Comparison of ENCODE assay signal across 23 cellular contexts in genomic region chr1:150804671-150805070, GRCh38.
"Had no signal": no experiment of that assay in that cellular context is flagged by ENCODE, and none has a peak within 500 bp of the region (broad histone marks: within the 10 kb centered on the region; RNA-seq: fewer than 3 reads in every experiment).

No MANE protein-coding gene starts in this region.

- H3K27me3 Mint-ChIP-seq: activated CD4-positive, alpha-beta T cell treated with anti-CD3 and anti-CD28 coated beads, Interleukin-2, amount 10 ng/mL, durations not matched to agents 7 days and 5 days; activated CD8-positive, alpha-beta memory T cell treated with anti-CD3 and anti-CD28 coated beads, Interleukin-2, amount 10 ng/mL, durations not matched to agents 7 days and 5 days; activated CD8-positive, alpha-beta T cell treated with anti-CD3 and anti-CD28 coated beads for 36 hours; activated naive CD8-positive, alpha-beta T cell treated with anti-CD3 and anti-CD28 coated beads, Interleukin-2, amount 50 U/mL, for 24 hours; memory B cell; stimulated activated memory B cell treated with anti-CD40 and anti-IgM and Interleukin-4, amounts not matched to agents 10 μg/mL and 1 μg/mL and 100 μg/mL, for 72 hours; T-helper 17 cell; type B pancreatic cell had no signal

- H3K4me1 ChIP-seq: right lobe of liver, testis had no signal

- H3K4me3 Mint-ChIP-seq: activated CD4-positive, alpha-beta T cell treated with anti-CD3 and anti-CD28 coated beads, Interleukin-2, amount 10 ng/mL, durations not matched to agents 7 days and 5 days; activated CD8-positive, alpha-beta memory T cell treated with anti-CD3 and anti-CD28 coated beads, Interleukin-2, amount 10 ng/mL, durations not matched to agents 7 days and 5 days; activated CD8-positive, alpha-beta T cell treated with anti-CD3 and anti-CD28 coated beads for 36 hours; activated naive CD8-positive, alpha-beta T cell treated with anti-CD3 and anti-CD28 coated beads, Interleukin-2, amount 50 U/mL, for 24 hours; activated T-helper 1 cell treated with anti-CD3 and anti-CD28 coated beads, Interleukin-12 subunit alpha, Interleukin-12 subunit beta, Interleukin-2, Interleukin-4 antibody, amounts not matched to agents 30 ng/mL and 10 ng/mL and 1 ng/mL, durations not matched to agents 14 hours and 24 hours and 36 hours; memory B cell; nephron progenitor cell; stimulated activated memory B cell treated with anti-CD40 and anti-IgM and Interleukin-4, amounts not matched to agents 10 μg/mL and 1 μg/mL and 100 μg/mL, for 72 hours; T-helper 17 cell; type B pancreatic cell had no signal

- H3K27ac Mint-ChIP-seq: activated CD4-positive, alpha-beta T cell treated with anti-CD3 and anti-CD28 coated beads, Interleukin-2, amount 10 ng/mL, durations not matched to agents 7 days and 5 days; activated CD8-positive, alpha-beta memory T cell treated with anti-CD3 and anti-CD28 coated beads, Interleukin-2, amount 10 ng/mL, durations not matched to agents 7 days and 5 days; activated CD8-positive, alpha-beta T cell treated with anti-CD3 and anti-CD28 coated beads for 36 hours; activated naive CD8-positive, alpha-beta T cell treated with anti-CD3 and anti-CD28 coated beads, Interleukin-2, amount 50 U/mL, for 24 hours; activated T-helper 1 cell treated with anti-CD3 and anti-CD28 coated beads, Interleukin-12 subunit alpha, Interleukin-12 subunit beta, Interleukin-2, Interleukin-4 antibody, amounts not matched to agents 30 ng/mL and 10 ng/mL and 1 ng/mL, durations not matched to agents 14 hours and 24 hours and 36 hours; memory B cell; nephron progenitor cell; stimulated activated memory B cell treated with anti-CD40 and anti-IgM and Interleukin-4, amounts not matched to agents 10 μg/mL and 1 μg/mL and 100 μg/mL, for 72 hours; T-helper 17 cell; type B pancreatic cell had no signal

- ATAC-seq: activated CD8-positive, alpha-beta memory T cell treated with anti-CD3 and anti-CD28 coated beads, Interleukin-2, amount 10 ng/mL, durations not matched to agents 7 days and 5 days; activated CD8-positive, alpha-beta T cell treated with anti-CD3 and anti-CD28 coated beads for 36 hours; activated naive CD8-positive, alpha-beta T cell treated with anti-CD3 and anti-CD28 coated beads, Interleukin-2, amount 50 U/mL, for 24 hours; right lobe of liver; stimulated activated memory B cell treated with anti-CD40 and anti-IgM and Interleukin-4, amounts not matched to agents 10 μg/mL and 1 μg/mL and 100 μg/mL, for 72 hours; T-helper 17 cell had no signal

- H3K36me3 Mint-ChIP-seq: activated CD8-positive, alpha-beta memory T cell treated with anti-CD3 and anti-CD28 coated beads, Interleukin-2, amount 10 ng/mL, durations not matched to agents 7 days and 5 days; memory B cell; type B pancreatic cell had no signal

- H3K27me3 ChIP-seq: ascending aorta, brain microvascular endothelial cell, right lobe of liver, testis had no signal

- H3K27ac ChIP-seq: ascending aorta, brain microvascular endothelial cell, right lobe of liver, testis had no signal

- H3K9me3 Mint-ChIP-seq: activated CD4-positive, alpha-beta T cell treated with anti-CD3 and anti-CD28 coated beads, Interleukin-2, amount 10 ng/mL, durations not matched to agents 7 days and 5 days; activated CD8-positive, alpha-beta T cell treated with anti-CD3 and anti-CD28 coated beads for 36 hours; activated naive CD8-positive, alpha-beta T cell treated with anti-CD3 and anti-CD28 coated beads, Interleukin-2, amount 50 U/mL, for 24 hours; activated T-helper 1 cell treated with anti-CD3 and anti-CD28 coated beads, Interleukin-12 subunit alpha, Interleukin-12 subunit beta, Interleukin-2, Interleukin-4 antibody, amounts not matched to agents 30 ng/mL and 10 ng/mL and 1 ng/mL, durations not matched to agents 14 hours and 24 hours and 36 hours; memory B cell; nephron progenitor cell; stimulated activated memory B cell treated with anti-CD40 and anti-IgM and Interleukin-4, amounts not matched to agents 10 μg/mL and 1 μg/mL and 100 μg/mL, for 72 hours; type B pancreatic cell had no signal

- H3K4me3 ChIP-seq: ascending aorta, right lobe of liver, smooth muscle cell, testis had no signal

- H3K36me3 ChIP-seq: brain microvascular endothelial cell had no signal

- DNase-seq: activated CD4-positive, alpha-beta T cell treated with anti-CD3 and anti-CD28 coated beads, Interleukin-2, amount 10 ng/mL, durations not matched to agents 7 days and 5 days; activated CD4-positive, CD25-positive, alpha-beta regulatory T cell treated with anti-CD3 and anti-CD28 coated beads, Interleukin-2, amount 50 U/mL, for 72 hours; activated CD8-positive, alpha-beta memory T cell treated with anti-CD3 and anti-CD28 coated beads, Interleukin-2, amount 10 ng/mL, durations not matched to agents 7 days and 5 days; activated CD8-positive, alpha-beta T cell treated with anti-CD3 and anti-CD28 coated beads for 36 hours; activated gamma-delta T cell; activated naive CD4-positive, alpha-beta T cell treated with anti-CD3 and anti-CD28 coated beads, Interleukin-2, amount 50 U/mL, for 16 hours; activated naive CD8-positive, alpha-beta T cell treated with anti-CD3 and anti-CD28 coated beads, Interleukin-2, amount 50 U/mL, for 24 hours; brain microvascular endothelial cell; central memory CD4-positive, alpha-beta T cell; glutamatergic neuron; hippocampal formation; nephron progenitor cell; right lobe of liver; stimulated activated CD4-positive, alpha-beta T cell treated with anti-CD3 and anti-CD28 coated beads, Interleukin-15, amount 100 ng/mL, for 24 hours; SW 1271; T-helper 17 cell; testis had no signal

- H3K9me3 ChIP-seq: ascending aorta, right lobe of liver, testis had no signal
